ENCODE assay signal across 1 cellular context in the genomic region with DNA sequence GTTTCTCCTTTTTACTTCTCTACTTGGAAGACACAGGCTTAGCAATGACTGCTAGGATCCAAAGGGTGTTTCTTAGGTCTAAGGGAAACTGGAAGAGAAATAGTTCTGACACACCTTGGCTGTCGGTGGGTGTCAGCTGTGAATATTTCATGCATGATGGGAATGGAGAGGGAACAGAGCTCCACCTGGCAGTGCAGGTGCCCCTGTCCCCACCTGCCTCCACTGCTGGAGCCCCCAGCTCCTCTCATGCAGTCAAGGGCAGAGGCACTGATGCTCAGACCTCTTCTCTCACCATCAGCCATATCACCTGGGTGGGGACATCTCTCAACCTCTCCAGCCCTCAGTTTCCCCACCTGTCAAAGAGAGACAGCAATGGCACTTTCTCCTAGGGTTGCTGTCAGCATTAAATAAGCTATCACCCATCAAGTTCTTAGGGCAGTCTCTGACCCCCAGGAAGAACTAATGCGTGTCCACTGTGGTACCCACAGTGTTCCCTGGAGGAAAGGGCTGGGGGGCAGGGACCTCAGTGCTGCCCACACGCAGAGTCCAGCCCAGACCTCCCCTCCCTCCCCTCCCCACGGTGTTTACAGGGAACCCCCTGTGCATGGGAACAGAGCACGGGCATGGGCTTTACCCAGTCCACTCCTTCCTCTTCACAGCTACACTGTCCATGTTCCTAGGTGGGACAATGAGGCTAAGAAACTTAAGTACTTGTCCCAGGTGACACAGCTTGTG.
TF ChIP-seq lines count a peak whose summit lies in the region.

No MANE protein-coding gene starts in this region.

TF ChIP-seq in GM23338, 12 proteins besides CTCF, POLR2A, EP300 and RAD21 (continued from another document):
- TF ChIP-seq, protein P1, sequence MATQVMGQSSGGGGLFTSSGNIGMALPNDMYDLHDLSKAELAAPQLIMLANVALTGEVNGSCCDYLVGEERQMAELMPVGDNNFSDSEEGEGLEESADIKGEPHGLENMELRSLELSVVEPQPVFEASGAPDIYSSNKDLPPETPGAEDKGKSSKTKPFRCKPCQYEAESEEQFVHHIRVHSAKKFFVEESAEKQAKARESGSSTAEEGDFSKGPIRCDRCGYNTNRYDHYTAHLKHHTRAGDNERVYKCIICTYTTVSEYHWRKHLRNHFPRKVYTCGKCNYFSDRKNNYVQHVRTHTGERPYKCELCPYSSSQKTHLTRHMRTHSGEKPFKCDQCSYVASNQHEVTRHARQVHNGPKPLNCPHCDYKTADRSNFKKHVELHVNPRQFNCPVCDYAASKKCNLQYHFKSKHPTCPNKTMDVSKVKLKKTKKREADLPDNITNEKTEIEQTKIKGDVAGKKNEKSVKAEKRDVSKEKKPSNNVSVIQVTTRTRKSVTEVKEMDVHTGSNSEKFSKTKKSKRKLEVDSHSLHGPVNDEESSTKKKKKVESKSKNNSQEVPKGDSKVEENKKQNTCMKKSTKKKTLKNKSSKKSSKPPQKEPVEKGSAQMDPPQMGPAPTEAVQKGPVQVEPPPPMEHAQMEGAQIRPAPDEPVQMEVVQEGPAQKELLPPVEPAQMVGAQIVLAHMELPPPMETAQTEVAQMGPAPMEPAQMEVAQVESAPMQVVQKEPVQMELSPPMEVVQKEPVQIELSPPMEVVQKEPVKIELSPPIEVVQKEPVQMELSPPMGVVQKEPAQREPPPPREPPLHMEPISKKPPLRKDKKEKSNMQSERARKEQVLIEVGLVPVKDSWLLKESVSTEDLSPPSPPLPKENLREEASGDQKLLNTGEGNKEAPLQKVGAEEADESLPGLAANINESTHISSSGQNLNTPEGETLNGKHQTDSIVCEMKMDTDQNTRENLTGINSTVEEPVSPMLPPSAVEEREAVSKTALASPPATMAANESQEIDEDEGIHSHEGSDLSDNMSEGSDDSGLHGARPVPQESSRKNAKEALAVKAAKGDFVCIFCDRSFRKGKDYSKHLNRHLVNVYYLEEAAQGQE (IDR thresholded peaks at IDR 0.05; ENCODE audit: unreplicated experiment): no peak
